Comparison of ENCODE assay signal across 38 cellular contexts in genomic region chrX:5425119-5425518, GRCh38.
"Had no signal": no experiment of that assay in that cellular context is flagged by ENCODE, and none has a peak within 500 bp of the region (broad histone marks: within the 10 kb centered on the region; RNA-seq: fewer than 3 reads in every experiment).

No MANE protein-coding gene starts in this region.

- ATAC-seq: activated naive CD4-positive, alpha-beta T cell treated with anti-CD3 and anti-CD28 coated beads, Interleukin-2, amount 50 U/mL, for 72 hours; activated naive CD8-positive, alpha-beta T cell treated with anti-CD3 and anti-CD28 coated beads, Interleukin-2, amount 50 U/mL, for 24 hours; activated T-cell treated with anti-CD3 and anti-CD28 coated beads, Interleukin-2, amount 50 U/mL, for 72 hours; activated T-helper 17 cell treated with anti-CD3 and anti-CD28 coated beads, Interleukin-2, amount 50 U/mL, for 72 hours; body of pancreas had no signal

- H3K36me3 Mint-ChIP-seq: activated naive CD4-positive, alpha-beta T cell treated with anti-CD3 and anti-CD28 coated beads, Interleukin-2, amount 10 ng/mL, durations not matched to agents 7 days and 5 days; activated naive CD4-positive, alpha-beta T cell treated with anti-CD3 and anti-CD28 coated beads, Interleukin-2, amount 50 U/mL, for 24 hours; activated naive CD8-positive, alpha-beta T cell; activated naive CD8-positive, alpha-beta T cell treated with anti-CD3 and anti-CD28 coated beads for 36 hours; activated naive CD8-positive, alpha-beta T cell treated with anti-CD3 and anti-CD28 coated beads, Interleukin-2, amount 10 ng/mL, durations not matched to agents 7 days and 5 days; brain had no signal

- H3K27me3 Mint-ChIP-seq: activated naive CD4-positive, alpha-beta T cell treated with anti-CD3 and anti-CD28 coated beads, Interleukin-2, amount 10 ng/mL, durations not matched to agents 7 days and 5 days; activated naive CD4-positive, alpha-beta T cell treated with anti-CD3 and anti-CD28 coated beads, Interleukin-2, amount 50 U/mL, for 24 hours; activated naive CD8-positive, alpha-beta T cell; activated naive CD8-positive, alpha-beta T cell treated with anti-CD3 and anti-CD28 coated beads for 36 hours; activated naive CD8-positive, alpha-beta T cell treated with anti-CD3 and anti-CD28 coated beads, Interleukin-2, amount 10 ng/mL, durations not matched to agents 7 days and 5 days; activated naive CD8-positive, alpha-beta T cell treated with anti-CD3 and anti-CD28 coated beads, Interleukin-2, amount 50 U/mL, for 24 hours; activated T-cell treated with anti-CD3 and anti-CD28 coated beads, Interleukin-2, amount 50 U/mL, for 24 hours; activated T-helper 17 cell treated with anti-CD3 and anti-CD28 coated beads, Interleukin-2, amount 50 U/mL, for 72 hours; central memory CD8-positive, alpha-beta T cell had no signal

- DNase-seq: activated effector memory CD4-positive, alpha-beta T cell treated with anti-CD3 and anti-CD28 coated beads, Interleukin-2, amount 50 U/mL, for 16 hours; activated effector memory CD4-positive, alpha-beta T cell treated with Interleukin-2 at 50 U/mL for 16 hours; activated gamma-delta T cell; activated gamma-delta T cell treated with Interleukin-2 at 50 U/mL for 16 hours; activated naive CD4-positive, alpha-beta T cell; activated naive CD4-positive, alpha-beta T cell treated with anti-CD3 and anti-CD28 coated beads for 36 hours; activated naive CD4-positive, alpha-beta T cell treated with anti-CD3 and anti-CD28 coated beads, Interleukin-2, amount 10 ng/mL, durations not matched to agents 7 days and 5 days; activated naive CD4-positive, alpha-beta T cell treated with anti-CD3 and anti-CD28 coated beads, Interleukin-2, amount 50 U/mL, for 16 hours; activated naive CD4-positive, alpha-beta T cell treated with Interleukin-2 at 50 U/mL for 16 hours; activated naive CD8-positive, alpha-beta T cell treated with anti-CD3 and anti-CD28 coated beads for 36 hours; activated naive CD8-positive, alpha-beta T cell treated with anti-CD3 and anti-CD28 coated beads, Interleukin-2, amount 10 ng/mL, durations not matched to agents 7 days and 5 days; activated naive CD8-positive, alpha-beta T cell treated with anti-CD3 and anti-CD28 coated beads, Interleukin-2, amount 50 U/mL, for 24 hours; activated T-cell treated with anti-CD3 and anti-CD28 coated beads for 4 hours; activated T-cell treated with anti-CD3 and anti-CD28 coated beads, Interleukin-2, amount 50 U/mL, for 1 hour; activated T-cell treated with anti-CD3 and anti-CD28 coated beads, Interleukin-2, amount 50 U/mL, for 24 hours; activated T-cell treated with anti-CD3 and anti-CD28 coated beads, Interleukin-2, amount 50 U/mL, for 48 hours; activated T-cell treated with anti-CD3 and anti-CD28 coated beads, Interleukin-2, amount 50 U/mL, for 72 hours; adrenal gland; amniotic stem cell; amygdala; anterior cingulate cortex; aorta; body of pancreas; brain microvascular endothelial cell; caudate nucleus; central memory CD4-positive, alpha-beta T cell; cerebellar nuclear complex had no signal

- H3K27me3 ChIP-seq: adrenal gland, ascending aorta, body of pancreas, brain microvascular endothelial cell, breast epithelium, cardiac muscle cell had no signal

- H3K4me1 ChIP-seq: adrenal gland, ascending aorta, body of pancreas, breast epithelium had no signal

- H3K4me3 Mint-ChIP-seq: activated naive CD4-positive, alpha-beta T cell treated with anti-CD3 and anti-CD28 coated beads for 36 hours; activated naive CD4-positive, alpha-beta T cell treated with anti-CD3 and anti-CD28 coated beads, Interleukin-2, amount 10 ng/mL, durations not matched to agents 7 days and 5 days; activated naive CD4-positive, alpha-beta T cell treated with anti-CD3 and anti-CD28 coated beads, Interleukin-2, amount 50 U/mL, for 24 hours; activated naive CD8-positive, alpha-beta T cell; activated naive CD8-positive, alpha-beta T cell treated with anti-CD3 and anti-CD28 coated beads for 36 hours; activated naive CD8-positive, alpha-beta T cell treated with anti-CD3 and anti-CD28 coated beads, Interleukin-2, amount 10 ng/mL, durations not matched to agents 7 days and 5 days; activated naive CD8-positive, alpha-beta T cell treated with anti-CD3 and anti-CD28 coated beads, Interleukin-2, amount 50 U/mL, for 24 hours; activated T-cell treated with anti-CD3 and anti-CD28 coated beads, Interleukin-2, amount 50 U/mL, for 24 hours; activated T-cell treated with anti-CD3 and anti-CD28 coated beads, Interleukin-2, amount 50 U/mL, for 72 hours; activated T-helper 1 cell treated with anti-CD3 and anti-CD28 coated beads, Interleukin-12 subunit alpha, Interleukin-12 subunit beta, Interleukin-2, Interleukin-4 antibody, amounts not matched to agents 30 ng/mL and 10 ng/mL and 1 ng/mL, durations not matched to agents 14 hours and 24 hours and 36 hours; activated T-helper 17 cell treated with anti-CD3 and anti-CD28 coated beads, Interleukin-2, amount 50 U/mL, for 72 hours; brain; central memory CD8-positive, alpha-beta T cell had no signal

- H3K9me3 Mint-ChIP-seq: activated naive CD4-positive, alpha-beta T cell treated with anti-CD3 and anti-CD28 coated beads, Interleukin-2, amount 50 U/mL, for 24 hours; activated naive CD8-positive, alpha-beta T cell treated with anti-CD3 and anti-CD28 coated beads, Interleukin-2, amount 10 ng/mL, durations not matched to agents 7 days and 5 days had no signal

- H3K4me1 Mint-ChIP-seq: activated naive CD4-positive, alpha-beta T cell treated with anti-CD3 and anti-CD28 coated beads, Interleukin-2, amount 10 ng/mL, durations not matched to agents 7 days and 5 days; activated naive CD4-positive, alpha-beta T cell treated with anti-CD3 and anti-CD28 coated beads, Interleukin-2, amount 50 U/mL, for 24 hours; activated naive CD8-positive, alpha-beta T cell treated with anti-CD3 and anti-CD28 coated beads for 36 hours; activated naive CD8-positive, alpha-beta T cell treated with anti-CD3 and anti-CD28 coated beads, Interleukin-2, amount 10 ng/mL, durations not matched to agents 7 days and 5 days; activated naive CD8-positive, alpha-beta T cell treated with anti-CD3 and anti-CD28 coated beads, Interleukin-2, amount 50 U/mL, for 24 hours; activated T-helper 17 cell treated with anti-CD3 and anti-CD28 coated beads, Interleukin-2, amount 50 U/mL, for 72 hours; brain; central memory CD8-positive, alpha-beta T cell had no signal

- H3K9me3 ChIP-seq: adrenal gland, ascending aorta, body of pancreas, breast epithelium had no signal

- FAIRE-seq: bronchial epithelial cell had no signal

- H3K27ac ChIP-seq: adrenal gland, ascending aorta, body of pancreas, brain microvascular endothelial cell, breast epithelium, cardiac muscle cell had no signal

- H3K4me3 ChIP-seq: adrenal gland, ascending aorta, body of pancreas, breast epithelium, cardiac muscle cell had no signal

- H3K36me3 ChIP-seq: adrenal gland, ascending aorta, brain microvascular endothelial cell, breast epithelium, cardiac muscle cell had no signal
